In the genomic region with DNA sequence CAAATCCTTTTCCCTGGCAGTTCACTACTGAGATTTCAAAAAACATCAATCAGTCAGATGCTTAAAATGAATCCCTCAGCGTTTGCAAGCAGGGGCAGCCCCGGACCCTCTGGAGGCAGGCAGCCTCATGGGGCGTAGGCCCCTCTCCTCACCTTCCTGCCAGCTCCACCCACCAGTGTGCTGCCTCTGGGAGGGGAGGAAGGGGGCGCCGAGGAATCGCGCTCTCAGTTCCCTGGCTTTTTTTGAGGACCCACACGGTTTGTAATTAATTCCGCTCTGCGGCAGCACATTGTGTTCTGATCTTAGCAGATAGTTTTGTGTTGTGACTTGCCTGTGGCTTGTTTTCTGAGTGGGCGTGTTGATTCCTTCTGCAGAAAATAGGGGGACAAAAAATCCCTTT, we compare ENCODE assay signal across 23 cellular contexts.
DNase-seq lines count a peak whose midpoint lies in the region; ATAC-seq and TF ChIP-seq lines count a peak whose summit lies in the region.
"Had no signal": no experiment of that assay in that cellular context is flagged by ENCODE, and none has a peak within 500 bp of the region (broad histone marks: within the 10 kb centered on the region; RNA-seq: fewer than 3 reads in every experiment).

No MANE protein-coding gene starts in this region.

- TF ChIP-seq POLR2A in vagina (IDR thresholded peaks at IDR 0.05) = no peak

- WGBS in trophoblast cell (ENCODE audit: extremely low coverage, insufficient coverage, insufficient read length) = no CpG with 5 or more reads among the region's 11 CpGs

- H3K4me1 ChIP-seq in mucosa of descending colon (ENCODE audit: low read depth) = peaks cover 29% of the 10 kb centered on the region
- peaks cover 48% of the 10 kb centered on the region for H3K4me1 ChIP-seq in vagina
- peaks cover 5 to 8% of the 10 kb centered on the region in 2 experiments for H3K4me1 ChIP-seq in trophoblast cell (ENCODE audit: control insufficient read depth in 1 of 2, insufficient read depth in 2 of 2, low read length in 2 of 2)

- no peak overlapping the region for H3K23ac ChIP-seq in trophoblast cell (ENCODE audit: low read length)

- H3K9me3 Mint-ChIP-seq in activated T-cell treated with anti-CD3 and anti-CD28 coated beads, Interleukin-2, amount 50 U/mL, for 24 hours = peaks cover 4% of the 10 kb centered on the region
- peaks cover 8% of the 10 kb centered on the region for H3K9me3 Mint-ChIP-seq in activated T-cell treated with anti-CD3 and anti-CD28 coated beads, Interleukin-2, amount 50 U/mL, for 4 hours
- H3K9me3 Mint-ChIP-seq in activated T-helper 1 cell treated with anti-CD3 and anti-CD28 coated beads, Interleukin-12 subunit alpha, Interleukin-12 subunit beta, Interleukin-2, Interleukin-4 antibody, amounts not matched to agents 30 ng/mL and 10 ng/mL and 1 ng/mL, durations not matched to agents 14 hours and 24 hours and 36 hours = peaks cover 9% of the 10 kb centered on the region

- peak overlapping the region; percentile 41 for H3K27ac ChIP-seq in vagina
- H3K27ac ChIP-seq in trophoblast cell (ENCODE audit: low read depth, low read length) = no peak overlapping the region
- H3K27ac ChIP-seq: breast epithelium, colonic mucosa, stomach, upper lobe of left lung had no signal

- no peaks in the 10 kb centered on the region for H3K79me2 ChIP-seq in trophoblast cell (ENCODE audit: control insufficient read depth, insufficient read depth, low read length, poor library complexity)

- H3K27ac Mint-ChIP-seq in activated T-cell treated with anti-CD3 and anti-CD28 coated beads, Interleukin-2, amount 50 U/mL, for 24 hours = peak overlapping the region; percentile 57
- peak overlapping the region; percentile 59 for H3K27ac Mint-ChIP-seq in activated T-helper 1 cell treated with anti-CD3 and anti-CD28 coated beads, Interleukin-12 subunit alpha, Interleukin-12 subunit beta, Interleukin-2, Interleukin-4 antibody, amounts not matched to agents 30 ng/mL and 10 ng/mL and 1 ng/mL, durations not matched to agents 14 hours and 24 hours and 36 hours
- H3K27ac Mint-ChIP-seq: CD14-positive monocyte, endodermal cell had no signal

- no peak overlapping the region for H3K14ac ChIP-seq in trophoblast cell (ENCODE audit: low read length)

- no peak overlapping the region for H3K18ac ChIP-seq in trophoblast cell (ENCODE audit: low read length)

- TF ChIP-seq CTCF in mucosa of descending colon (IDR thresholded peaks at IDR 0.05) = no peak
- no peak for TF ChIP-seq CTCF in vagina (IDR thresholded peaks at IDR 0.05)

- no peak overlapping the region for H3K9ac ChIP-seq in trophoblast cell (ENCODE audit: low read length)

- no peak overlapping the region for H2BK120ac ChIP-seq in trophoblast cell (ENCODE audit: insufficient read depth, low read length, poor library complexity)

- DNase-seq in activated T-cell treated with anti-CD3 and anti-CD28 coated beads, Interleukin-2, amount 50 U/mL, for 24 hours = peak; percentile 33
- DNase-seq in activated T-cell treated with anti-CD3 and anti-CD28 coated beads, Interleukin-2, amount 50 U/mL, for 4 hours = no peak
- DNase-seq in activated T-helper 1 cell treated with anti-CD3 and anti-CD28 coated beads, Interleukin-12 subunit alpha, Interleukin-12 subunit beta, Interleukin-2, Interleukin-4 antibody, amounts not matched to agents 30 ng/mL and 10 ng/mL and 1 ng/mL, durations not matched to agents 14 hours and 24 hours and 36 hours (ENCODE audit: low spot score) = no peak
- DNase-seq in mucosa of descending colon = peak in 2 of 3 donors; percentile 3 to 25
- DNase-seq in vagina (ENCODE audit: extremely low spot score in 2 of 2) = peak; percentile 75 to 95
- DNase-seq in GF-D8 (lab: John Stamatoyannopoulos, UW) = no peak
- no peak for DNase-seq in trophoblast cell
- DNase-seq: activated gamma-delta T cell treated with Interleukin-2 at 50 U/mL for 16 hours, endodermal cell, HCEC 1CT, mammary epithelial cell, NCI-H1092 treated with DMSO at 0.1 percent for 48 hours, NCI-H2081, NCI-H69, retina, RPMI8226, upper lobe of left lung had no signal

- H4K12ac ChIP-seq in trophoblast cell (ENCODE audit: low read depth, low read length) = no peak overlapping the region

- no peak overlapping the region for H3K4ac ChIP-seq in trophoblast cell (ENCODE audit: low read depth, low read length)

- H3K27me3 Mint-ChIP-seq in activated T-cell treated with anti-CD3 and anti-CD28 coated beads, Interleukin-2, amount 50 U/mL, for 24 hours = peaks cover 2% of the 10 kb centered on the region
- peaks cover 5% of the 10 kb centered on the region for H3K27me3 Mint-ChIP-seq in activated T-cell treated with anti-CD3 and anti-CD28 coated beads, Interleukin-2, amount 50 U/mL, for 4 hours (ENCODE audit: low read depth)
- peaks cover 2% of the 10 kb centered on the region for H3K27me3 Mint-ChIP-seq in activated T-helper 1 cell treated with anti-CD3 and anti-CD28 coated beads, Interleukin-12 subunit alpha, Interleukin-12 subunit beta, Interleukin-2, Interleukin-4 antibody, amounts not matched to agents 30 ng/mL and 10 ng/mL and 1 ng/mL, durations not matched to agents 14 hours and 24 hours and 36 hours (ENCODE audit: insufficient read depth)

- H3K4me3 ChIP-seq in mucosa of descending colon = no peak overlapping the region
- H3K4me3 ChIP-seq in vagina = no peak overlapping the region
- no peak overlapping the region for H3K4me3 ChIP-seq in trophoblast cell (ENCODE audit: low read depth, low read length)
- H3K4me3 ChIP-seq: adrenal gland, breast epithelium, colonic mucosa, stomach, upper lobe of left lung had no signal

- peaks cover 19% of the 10 kb centered on the region for H3K36me3 Mint-ChIP-seq in activated T-cell treated with anti-CD3 and anti-CD28 coated beads, Interleukin-2, amount 50 U/mL, for 24 hours (ENCODE audit: low read depth)
- no peaks in the 10 kb centered on the region for H3K36me3 Mint-ChIP-seq in activated T-cell treated with anti-CD3 and anti-CD28 coated beads, Interleukin-2, amount 50 U/mL, for 4 hours (ENCODE audit: insufficient read depth)
- peaks cover 24% of the 10 kb centered on the region for H3K36me3 Mint-ChIP-seq in activated T-helper 1 cell treated with anti-CD3 and anti-CD28 coated beads, Interleukin-12 subunit alpha, Interleukin-12 subunit beta, Interleukin-2, Interleukin-4 antibody, amounts not matched to agents 30 ng/mL and 10 ng/mL and 1 ng/mL, durations not matched to agents 14 hours and 24 hours and 36 hours (ENCODE audit: low read depth)

- no peaks in the 10 kb centered on the region for H3K79me1 ChIP-seq in trophoblast cell (ENCODE audit: low read length)

- H3K9me3 ChIP-seq in mucosa of descending colon = peaks cover 1% of the 10 kb centered on the region
- H3K9me3 ChIP-seq in vagina = no peaks in the 10 kb centered on the region
- peaks cover 16% of the 10 kb centered on the region for H3K9me3 ChIP-seq in trophoblast cell (ENCODE audit: insufficient read depth, low read depth, low read length)
- H3K9me3 ChIP-seq: adrenal gland, colonic mucosa, upper lobe of left lung had no signal

- H2BK12ac ChIP-seq in trophoblast cell (ENCODE audit: low read length) = no peak overlapping the region

- no peak for ATAC-seq in activated T-cell treated with anti-CD3 and anti-CD28 coated beads, Interleukin-2, amount 50 U/mL, for 4 hours
- no peak for ATAC-seq in mucosa of descending colon
- no peak for ATAC-seq in GM19324 (IDR thresholded peaks at IDR 0.05; ENCODE audit: low FRiP score, unreplicated experiment)

- no peak overlapping the region for H2AK5ac ChIP-seq in trophoblast cell (ENCODE audit: low read length)

- H2AFZ ChIP-seq in trophoblast cell (ENCODE audit: insufficient read depth, low read length, poor library complexity) = no peak overlapping the region

- intact Hi-C loops in activated T-helper 1 cell treated with anti-CD3 and anti-CD28 coated beads, Interleukin-12 subunit alpha, Interleukin-12 subunit beta, Interleukin-2, Interleukin-4 antibody, amounts not matched to agents 30 ng/mL and 10 ng/mL and 1 ng/mL, durations not matched to agents 14 hours and 24 hours and 36 hours (cut with micrococcal nuclease) = loop anchor here (5.0 kb wide), 1 partner anchor 284 kb away; no protein-coding TSS in a partner anchor
- intact Hi-C loops in mucosa of descending colon (cut with DNase I, micrococcal nuclease) (loop anchor here in 1 of 2 donors (10.0 kb wide), 1 partner anchor 282 kb away; no protein-coding TSS in a partner anchor), vagina (cut with DNase I) (loop anchor here (10.0 kb wide), 2 partner anchors 122 to 162 kb away; a partner anchor contains a TSS)

- peaks cover 78% of the 10 kb centered on the region for H3K4me1 Mint-ChIP-seq in activated T-cell treated with anti-CD3 and anti-CD28 coated beads, Interleukin-2, amount 50 U/mL, for 24 hours (ENCODE audit: low read depth)
- H3K4me1 Mint-ChIP-seq in activated T-cell treated with anti-CD3 and anti-CD28 coated beads, Interleukin-2, amount 50 U/mL, for 4 hours (ENCODE audit: low read depth) = peaks cover 53% of the 10 kb centered on the region
- H3K4me1 Mint-ChIP-seq in activated T-helper 1 cell treated with anti-CD3 and anti-CD28 coated beads, Interleukin-12 subunit alpha, Interleukin-12 subunit beta, Interleukin-2, Interleukin-4 antibody, amounts not matched to agents 30 ng/mL and 10 ng/mL and 1 ng/mL, durations not matched to agents 14 hours and 24 hours and 36 hours (ENCODE audit: low read depth) = peaks cover 83% of the 10 kb centered on the region

- H4K91ac ChIP-seq in trophoblast cell (ENCODE audit: low read depth, low read length) = no peak overlapping the region

- H3K36me3 ChIP-seq in mucosa of descending colon (ENCODE audit: low read depth) = no peaks in the 10 kb centered on the region
- no peaks in the 10 kb centered on the region for H3K36me3 ChIP-seq in vagina
- no peaks in the 10 kb centered on the region for H3K36me3 ChIP-seq in trophoblast cell (ENCODE audit: control insufficient read depth in 1 of 2, insufficient read depth in 2 of 2, low read length in 2 of 2)
- H3K36me3 ChIP-seq: adrenal gland, breast epithelium, colonic mucosa, stomach, upper lobe of left lung had no signal

- H3K27me3 ChIP-seq in vagina (no peaks in the 10 kb centered on the region), trophoblast cell (ENCODE audit: insufficient read depth, low read length) (peaks cover 29% of the 10 kb centered on the region)
- H3K27me3 ChIP-seq: colonic mucosa had no signal

- H3K4me3 Mint-ChIP-seq in activated T-cell treated with anti-CD3 and anti-CD28 coated beads, Interleukin-2, amount 50 U/mL, for 24 hours = no peak overlapping the region
- H3K4me3 Mint-ChIP-seq in activated T-cell treated with anti-CD3 and anti-CD28 coated beads, Interleukin-2, amount 50 U/mL, for 4 hours = no peak overlapping the region
- H3K4me3 Mint-ChIP-seq in activated T-helper 1 cell treated with anti-CD3 and anti-CD28 coated beads, Interleukin-12 subunit alpha, Interleukin-12 subunit beta, Interleukin-2, Interleukin-4 antibody, amounts not matched to agents 30 ng/mL and 10 ng/mL and 1 ng/mL, durations not matched to agents 14 hours and 24 hours and 36 hours = peak overlapping the region; percentile 30
- H3K4me3 Mint-ChIP-seq: endodermal cell had no signal

- no peak overlapping the region for H3K4me2 ChIP-seq in trophoblast cell (ENCODE audit: low read length)

- no peak overlapping the region for H4K8ac ChIP-seq in trophoblast cell (ENCODE audit: low read depth, low read length)

- H2BK5ac ChIP-seq in trophoblast cell (ENCODE audit: low read depth, low read length, poor library complexity) = no peak overlapping the region

Comparison
In these comparisons a context has a peak if more than half of its experiments do, and no peak if none do; other contexts are left out.
1. DNase-seq: peak in activated T-cell treated with anti-CD3 and anti-CD28 coated beads, Interleukin-2, amount 50 U/mL, for 24 hours (single experiment), mucosa of descending colon (2 of 3) and vagina (2 of 2); none in activated T-cell treated with anti-CD3 and anti-CD28 coated beads, Interleukin-2, amount 50 U/mL, for 4 hours (single experiment), activated T-helper 1 cell treated with anti-CD3 and anti-CD28 coated beads, Interleukin-12 subunit alpha, Interleukin-12 subunit beta, Interleukin-2, Interleukin-4 antibody, amounts not matched to agents 30 ng/mL and 10 ng/mL and 1 ng/mL, durations not matched to agents 14 hours and 24 hours and 36 hours (single experiment), GF-D8 (single experiment) and trophoblast cell (0 of 2).